In the genomic region with DNA sequence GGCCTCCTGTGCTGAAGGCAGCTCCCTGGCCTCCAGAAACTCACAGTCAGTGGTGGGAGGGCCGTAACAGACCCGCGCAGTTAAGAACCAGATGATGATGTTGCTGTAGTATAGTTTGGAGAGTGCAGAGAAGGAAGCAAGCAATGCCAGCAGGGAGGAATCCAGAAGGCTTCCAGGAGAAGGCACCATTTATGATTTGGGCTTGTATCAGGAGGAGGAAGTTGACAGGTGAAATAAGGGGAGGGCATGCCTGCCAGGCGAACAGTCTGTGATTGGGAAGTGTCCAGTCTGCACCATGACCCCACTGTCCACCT, we compare ENCODE assay signal across 1 cellular context.
TF ChIP-seq lines count a peak whose summit lies in the region.

No MANE protein-coding gene starts in this region.

TF ChIP-seq in K562, 482 proteins besides CTCF, POLR2A, EP300 and RAD21:
- TF ChIP-seq PHB2 (IDR thresholded peaks at IDR 0.05; ENCODE audit: low read depth) (no peak), ZFX (CRISPR knock-in tag; IDR thresholded peaks at IDR 0.05) (no peak), CBX8 (IDR thresholded peaks at IDR 0.05; ENCODE audit: borderline replicate concordance, extremely low read depth, low read depth, low read length, poor library complexity, severe bottlenecking) (no peak), FIP1L1 (IDR thresholded peaks at IDR 0.05; ENCODE audit: low read depth, low read length, poor library complexity, severe bottlenecking) (no peak)
- TF ChIP-seq, protein P1, sequence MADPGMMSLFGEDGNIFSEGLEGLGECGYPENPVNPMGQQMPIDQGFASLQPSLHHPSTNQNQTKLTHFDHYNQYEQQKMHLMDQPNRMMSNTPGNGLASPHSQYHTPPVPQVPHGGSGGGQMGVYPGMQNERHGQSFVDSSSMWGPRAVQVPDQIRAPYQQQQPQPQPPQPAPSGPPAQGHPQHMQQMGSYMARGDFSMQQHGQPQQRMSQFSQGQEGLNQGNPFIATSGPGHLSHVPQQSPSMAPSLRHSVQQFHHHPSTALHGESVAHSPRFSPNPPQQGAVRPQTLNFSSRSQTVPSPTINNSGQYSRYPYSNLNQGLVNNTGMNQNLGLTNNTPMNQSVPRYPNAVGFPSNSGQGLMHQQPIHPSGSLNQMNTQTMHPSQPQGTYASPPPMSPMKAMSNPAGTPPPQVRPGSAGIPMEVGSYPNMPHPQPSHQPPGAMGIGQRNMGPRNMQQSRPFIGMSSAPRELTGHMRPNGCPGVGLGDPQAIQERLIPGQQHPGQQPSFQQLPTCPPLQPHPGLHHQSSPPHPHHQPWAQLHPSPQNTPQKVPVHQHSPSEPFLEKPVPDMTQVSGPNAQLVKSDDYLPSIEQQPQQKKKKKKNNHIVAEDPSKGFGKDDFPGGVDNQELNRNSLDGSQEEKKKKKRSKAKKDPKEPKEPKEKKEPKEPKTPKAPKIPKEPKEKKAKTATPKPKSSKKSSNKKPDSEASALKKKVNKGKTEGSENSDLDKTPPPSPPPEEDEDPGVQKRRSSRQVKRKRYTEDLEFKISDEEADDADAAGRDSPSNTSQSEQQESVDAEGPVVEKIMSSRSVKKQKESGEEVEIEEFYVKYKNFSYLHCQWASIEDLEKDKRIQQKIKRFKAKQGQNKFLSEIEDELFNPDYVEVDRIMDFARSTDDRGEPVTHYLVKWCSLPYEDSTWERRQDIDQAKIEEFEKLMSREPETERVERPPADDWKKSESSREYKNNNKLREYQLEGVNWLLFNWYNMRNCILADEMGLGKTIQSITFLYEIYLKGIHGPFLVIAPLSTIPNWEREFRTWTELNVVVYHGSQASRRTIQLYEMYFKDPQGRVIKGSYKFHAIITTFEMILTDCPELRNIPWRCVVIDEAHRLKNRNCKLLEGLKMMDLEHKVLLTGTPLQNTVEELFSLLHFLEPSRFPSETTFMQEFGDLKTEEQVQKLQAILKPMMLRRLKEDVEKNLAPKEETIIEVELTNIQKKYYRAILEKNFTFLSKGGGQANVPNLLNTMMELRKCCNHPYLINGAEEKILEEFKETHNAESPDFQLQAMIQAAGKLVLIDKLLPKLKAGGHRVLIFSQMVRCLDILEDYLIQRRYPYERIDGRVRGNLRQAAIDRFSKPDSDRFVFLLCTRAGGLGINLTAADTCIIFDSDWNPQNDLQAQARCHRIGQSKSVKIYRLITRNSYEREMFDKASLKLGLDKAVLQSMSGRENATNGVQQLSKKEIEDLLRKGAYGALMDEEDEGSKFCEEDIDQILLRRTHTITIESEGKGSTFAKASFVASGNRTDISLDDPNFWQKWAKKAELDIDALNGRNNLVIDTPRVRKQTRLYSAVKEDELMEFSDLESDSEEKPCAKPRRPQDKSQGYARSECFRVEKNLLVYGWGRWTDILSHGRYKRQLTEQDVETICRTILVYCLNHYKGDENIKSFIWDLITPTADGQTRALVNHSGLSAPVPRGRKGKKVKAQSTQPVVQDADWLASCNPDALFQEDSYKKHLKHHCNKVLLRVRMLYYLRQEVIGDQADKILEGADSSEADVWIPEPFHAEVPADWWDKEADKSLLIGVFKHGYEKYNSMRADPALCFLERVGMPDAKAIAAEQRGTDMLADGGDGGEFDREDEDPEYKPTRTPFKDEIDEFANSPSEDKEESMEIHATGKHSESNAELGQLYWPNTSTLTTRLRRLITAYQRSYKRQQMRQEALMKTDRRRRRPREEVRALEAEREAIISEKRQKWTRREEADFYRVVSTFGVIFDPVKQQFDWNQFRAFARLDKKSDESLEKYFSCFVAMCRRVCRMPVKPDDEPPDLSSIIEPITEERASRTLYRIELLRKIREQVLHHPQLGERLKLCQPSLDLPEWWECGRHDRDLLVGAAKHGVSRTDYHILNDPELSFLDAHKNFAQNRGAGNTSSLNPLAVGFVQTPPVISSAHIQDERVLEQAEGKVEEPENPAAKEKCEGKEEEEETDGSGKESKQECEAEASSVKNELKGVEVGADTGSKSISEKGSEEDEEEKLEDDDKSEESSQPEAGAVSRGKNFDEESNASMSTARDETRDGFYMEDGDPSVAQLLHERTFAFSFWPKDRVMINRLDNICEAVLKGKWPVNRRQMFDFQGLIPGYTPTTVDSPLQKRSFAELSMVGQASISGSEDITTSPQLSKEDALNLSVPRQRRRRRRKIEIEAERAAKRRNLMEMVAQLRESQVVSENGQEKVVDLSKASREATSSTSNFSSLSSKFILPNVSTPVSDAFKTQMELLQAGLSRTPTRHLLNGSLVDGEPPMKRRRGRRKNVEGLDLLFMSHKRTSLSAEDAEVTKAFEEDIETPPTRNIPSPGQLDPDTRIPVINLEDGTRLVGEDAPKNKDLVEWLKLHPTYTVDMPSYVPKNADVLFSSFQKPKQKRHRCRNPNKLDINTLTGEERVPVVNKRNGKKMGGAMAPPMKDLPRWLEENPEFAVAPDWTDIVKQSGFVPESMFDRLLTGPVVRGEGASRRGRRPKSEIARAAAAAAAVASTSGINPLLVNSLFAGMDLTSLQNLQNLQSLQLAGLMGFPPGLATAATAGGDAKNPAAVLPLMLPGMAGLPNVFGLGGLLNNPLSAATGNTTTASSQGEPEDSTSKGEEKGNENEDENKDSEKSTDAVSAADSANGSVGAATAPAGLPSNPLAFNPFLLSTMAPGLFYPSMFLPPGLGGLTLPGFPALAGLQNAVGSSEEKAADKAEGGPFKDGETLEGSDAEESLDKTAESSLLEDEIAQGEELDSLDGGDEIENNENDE (IDR thresholded peaks at IDR 0.05; ENCODE audit: low read depth, low read length), result no peak
- TF ChIP-seq, protein P2, sequence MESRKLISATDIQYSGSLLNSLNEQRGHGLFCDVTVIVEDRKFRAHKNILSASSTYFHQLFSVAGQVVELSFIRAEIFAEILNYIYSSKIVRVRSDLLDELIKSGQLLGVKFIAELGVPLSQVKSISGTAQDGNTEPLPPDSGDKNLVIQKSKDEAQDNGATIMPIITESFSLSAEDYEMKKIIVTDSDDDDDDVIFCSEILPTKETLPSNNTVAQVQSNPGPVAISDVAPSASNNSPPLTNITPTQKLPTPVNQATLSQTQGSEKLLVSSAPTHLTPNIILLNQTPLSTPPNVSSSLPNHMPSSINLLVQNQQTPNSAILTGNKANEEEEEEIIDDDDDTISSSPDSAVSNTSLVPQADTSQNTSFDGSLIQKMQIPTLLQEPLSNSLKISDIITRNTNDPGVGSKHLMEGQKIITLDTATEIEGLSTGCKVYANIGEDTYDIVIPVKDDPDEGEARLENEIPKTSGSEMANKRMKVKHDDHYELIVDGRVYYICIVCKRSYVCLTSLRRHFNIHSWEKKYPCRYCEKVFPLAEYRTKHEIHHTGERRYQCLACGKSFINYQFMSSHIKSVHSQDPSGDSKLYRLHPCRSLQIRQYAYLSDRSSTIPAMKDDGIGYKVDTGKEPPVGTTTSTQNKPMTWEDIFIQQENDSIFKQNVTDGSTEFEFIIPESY (CRISPR knock-in tag; IDR thresholded peaks at IDR 0.05), result peak; percentile 75; the same call in 1 of the 2 replicates
- TF ChIP-seq, protein P3, sequence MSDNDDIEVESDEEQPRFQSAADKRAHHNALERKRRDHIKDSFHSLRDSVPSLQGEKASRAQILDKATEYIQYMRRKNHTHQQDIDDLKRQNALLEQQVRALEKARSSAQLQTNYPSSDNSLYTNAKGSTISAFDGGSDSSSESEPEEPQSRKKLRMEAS (CRISPR knock-in tag; IDR thresholded peaks at IDR 0.05), result no peak
